ENCODE assay signal across 8 cellular contexts in the genomic region with DNA sequence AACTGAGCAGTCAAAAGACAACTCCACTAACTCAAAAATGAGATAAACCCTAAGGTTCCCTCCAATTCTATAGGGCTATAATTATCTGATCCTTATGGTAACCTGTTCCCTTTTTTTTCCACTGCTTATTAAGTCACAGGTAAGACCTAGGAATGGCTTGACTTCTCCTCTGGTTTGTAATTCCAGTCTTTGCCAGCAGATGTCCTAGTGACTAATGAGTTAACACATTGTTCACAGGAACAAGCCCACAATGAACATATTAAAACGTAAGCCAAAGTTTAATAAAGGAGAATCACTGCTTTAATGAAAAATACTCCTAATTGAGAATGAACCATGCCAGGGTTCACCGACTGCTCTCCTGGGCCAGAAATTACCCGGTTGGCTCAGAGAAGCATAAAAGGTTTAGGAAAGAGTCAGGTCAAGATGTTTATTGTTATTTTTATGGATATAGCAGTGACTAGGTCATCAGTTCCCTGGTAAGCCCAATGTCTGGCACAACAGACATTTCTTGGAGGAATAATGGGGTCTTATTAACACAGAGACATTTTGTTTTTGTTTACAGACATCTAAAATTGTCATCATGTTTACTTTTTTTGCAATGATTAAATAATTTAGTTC.
DNase-seq lines count a peak whose midpoint lies in the region; ATAC-seq and TF ChIP-seq lines count a peak whose summit lies in the region.

No MANE protein-coding gene starts in this region.

- POLR2A ChIA-PET in activated B cell treated with CpG ODN at 0.5 μM for 24 hours (lab: Charles Lee) = no interaction called here

- no peaks in the 10 kb centered on the region for H3K9me3 ChIP-seq in CD4-positive, CD25-positive, alpha-beta regulatory T cell (ENCODE audit: control insufficient read depth in 2 of 2, low read length in 2 of 2)

- CTCF ChIA-PET in activated B cell treated with CpG ODN at 0.5 μM for 24 hours (lab: Charles Lee) = no interaction called here

- DNase-seq in CD4-positive, CD25-positive, alpha-beta regulatory T cell = peak; percentile 2 to 67 (median 40)
- DNase-seq in NCI-H2196 treated with DMSO at 0.1 percent for 48 hours (lab: John Stamatoyannopoulos, UW; ENCODE audit: unreplicated experiment) = peak; percentile 25
- DNase-seq in activated B cell treated with CpG ODN at 0.5 μM for 24 hours = no peak
- DNase-seq in fibroblast of peridontal ligament (ENCODE audit: extremely low read depth) = peak; percentile 75
- DNase-seq in osteocyte (ENCODE audit: extremely low spot score, unreplicated experiment) = no peak
- DNase-seq in cortex of kidney (lab: John Stamatoyannopoulos, UW) = no peak

- no peak overlapping the region for H3K27ac ChIP-seq in CD4-positive, CD25-positive, alpha-beta regulatory T cell (ENCODE audit: insufficient read depth, low read length, poor library complexity, severe bottlenecking)

- ATAC-seq in CD4-positive, CD25-positive, alpha-beta regulatory T cell (ENCODE audit: low read depth in 2 of 2) = peak; percentile 55 to 59
- ATAC-seq in GM18508 (IDR thresholded peaks at IDR 0.05; ENCODE audit: insufficient read depth, unreplicated experiment) = peak; percentile 54
- peak; percentile 81 for ATAC-seq in HG03060 (IDR thresholded peaks at IDR 0.05; ENCODE audit: low read depth, unreplicated experiment)
- peak; percentile 66 for ATAC-seq in activated B cell treated with CpG ODN at 0.5 μM for 24 hours (ENCODE audit: low read depth)

- no peaks in the 10 kb centered on the region for H3K36me3 Mint-ChIP-seq in CD4-positive, CD25-positive, alpha-beta regulatory T cell
- no peaks in the 10 kb centered on the region for H3K36me3 Mint-ChIP-seq in activated B cell treated with CpG ODN at 0.5 μM for 24 hours (ENCODE audit: low read depth)
- peaks cover 19% of the 10 kb centered on the region for H3K36me3 Mint-ChIP-seq in osteocyte (ENCODE audit: unreplicated experiment)

- H3K27me3 Mint-ChIP-seq in CD4-positive, CD25-positive, alpha-beta regulatory T cell = peaks cover 16% of the 10 kb centered on the region
- H3K27me3 Mint-ChIP-seq in activated B cell treated with CpG ODN at 0.5 μM for 24 hours (no peaks in the 10 kb centered on the region), osteocyte (ENCODE audit: unreplicated experiment) (no peaks in the 10 kb centered on the region)

- H3K4me3 Mint-ChIP-seq in CD4-positive, CD25-positive, alpha-beta regulatory T cell = no peak overlapping the region
- H3K4me3 Mint-ChIP-seq in activated B cell treated with CpG ODN at 0.5 μM for 24 hours (no peak overlapping the region), osteocyte (ENCODE audit: unreplicated experiment) (no peak overlapping the region)

- peaks cover 1% of the 10 kb centered on the region for H3K27me3 ChIP-seq in CD4-positive, CD25-positive, alpha-beta regulatory T cell (ENCODE audit: control insufficient read depth, insufficient read depth, low read length)

- H3K27ac Mint-ChIP-seq in CD4-positive, CD25-positive, alpha-beta regulatory T cell = no peak overlapping the region
- H3K27ac Mint-ChIP-seq in activated B cell treated with CpG ODN at 0.5 μM for 24 hours (no peak overlapping the region), osteocyte (ENCODE audit: unreplicated experiment) (no peak overlapping the region)

- TF ChIP-seq CTCF in activated B cell treated with CpG ODN at 0.5 μM for 24 hours (IDR thresholded peaks at IDR 0.05) = peak; percentile 35
- TF ChIP-seq CTCF in osteocyte (IDR thresholded peaks at IDR 0.05) = peak; percentile 76

- peaks cover 0 to 3% (median 0%) of the 10 kb centered on the region in 4 donors for H3K4me1 Mint-ChIP-seq in CD4-positive, CD25-positive, alpha-beta regulatory T cell
- H3K4me1 Mint-ChIP-seq in activated B cell treated with CpG ODN at 0.5 μM for 24 hours (no peaks in the 10 kb centered on the region), osteocyte (ENCODE audit: unreplicated experiment) (no peaks in the 10 kb centered on the region)

- intact Hi-C loops in activated B cell treated with CpG ODN at 0.5 μM for 24 hours (cut with micrococcal nuclease) = loop anchor here (1.0 to 10.0 kb wide), 6 partner anchors 120 to 935 kb away; partner anchors contain the start of genes DBF4, ELAPOR2 and SLC25A40

- no peaks in the 10 kb centered on the region for H3K9me3 Mint-ChIP-seq in CD4-positive, CD25-positive, alpha-beta regulatory T cell
- H3K9me3 Mint-ChIP-seq in activated B cell treated with CpG ODN at 0.5 μM for 24 hours = no peaks in the 10 kb centered on the region
- no peaks in the 10 kb centered on the region for H3K9me3 Mint-ChIP-seq in osteocyte (ENCODE audit: unreplicated experiment)

- H3K36me3 ChIP-seq in CD4-positive, CD25-positive, alpha-beta regulatory T cell (ENCODE audit: control insufficient read depth, insufficient read depth, low read length) = peaks cover 3% of the 10 kb centered on the region

- H3K4me3 ChIP-seq in CD4-positive, CD25-positive, alpha-beta regulatory T cell (ENCODE audit: low read depth, low read length) = no peak overlapping the region

- no peaks in the 10 kb centered on the region for H3K4me1 ChIP-seq in CD4-positive, CD25-positive, alpha-beta regulatory T cell (ENCODE audit: control insufficient read depth, insufficient read depth, low read length, poor library complexity, severe bottlenecking)

Comparison
In these comparisons a context has a peak if more than half of its experiments do, and no peak if none do; other contexts are left out.
1. DNase-seq: peak in CD4-positive, CD25-positive, alpha-beta regulatory T cell (3 of 3), NCI-H2196 treated with DMSO at 0.1 percent for 48 hours (single experiment) and fibroblast of peridontal ligament (single experiment); none in activated B cell treated with CpG ODN at 0.5 μM for 24 hours (single experiment), osteocyte (single experiment) and cortex of kidney (single experiment).
2. Peak in every context shown above with its lines, with median percentiles within 50 percentile points of each other: ATAC-seq.